ENCODE assay signal across 29 cellular contexts in genomic region chr2:222413295-222413911, GRCh38. TPM values are rescaled to one million over a fixed set of nuclear protein-coding genes. Genes with fewer than 3 reads are reported as not detected.
"Had no signal": no experiment of that assay in that cellular context is flagged by ENCODE, and none has a peak within 500 bp of the region (broad histone marks: within the 10 kb centered on the region; RNA-seq: fewer than 3 reads in every experiment).

No MANE protein-coding gene starts in this region.

- DNase-seq: dermis blood vessel endothelial cell; effector memory CD4-positive, alpha-beta T cell; erythroblast; esophagus squamous epithelium; foreskin melanocyte; glutamatergic neuron; heart right ventricle; hippocampal formation; left cardiac atrium; left lung; mesenchymal stem cell; midbrain; naive thymus-derived CD4-positive, alpha-beta T cell; nucleus accumbens; psoas muscle; right cardiac atrium; spleen; stimulated activated CD4-positive, alpha-beta T cell treated with anti-CD3 and anti-CD28 coated beads, Interleukin-4, amount 100 ng/mL, for 4 hours; stimulated activated naive CD8-positive, alpha-beta T cell treated with anti-CD3 and anti-CD28 coated beads, Interleukin-15, Interleukin-2, amounts not matched to agents 100 U/mL and 50 U/mL, for 24 hours; substantia nigra; testis; tibial artery had no signal

- H3K27ac Mint-ChIP-seq: naive thymus-derived CD4-positive, alpha-beta T cell; nephron; stimulated activated memory B cell treated with anti-CD40 and anti-IgM and Interleukin-4, amounts not matched to agents 10 μg/mL and 1 μg/mL and 100 μg/mL, for 72 hours; type B pancreatic cell had no signal

- H3K27ac ChIP-seq: coronary artery, esophagus squamous epithelium, heart right ventricle, left lung, psoas muscle, skin epidermis, spleen, testis, tibial artery had no signal

- H3K4me3 ChIP-seq: coronary artery, esophagus squamous epithelium, heart right ventricle, left lung, psoas muscle, skin epidermis, spleen, testis, tibial artery had no signal

- ATAC-seq: heart right ventricle; left cardiac atrium; left lung; naive thymus-derived CD4-positive, alpha-beta T cell; psoas muscle; right cardiac atrium; stimulated activated memory B cell treated with anti-CD40 and anti-IgM and Interleukin-4, amounts not matched to agents 10 μg/mL and 1 μg/mL and 100 μg/mL, for 72 hours; stimulated activated naive CD8-positive, alpha-beta T cell treated with anti-CD3 and anti-CD28 coated beads, Interleukin-15, Interleukin-2, amounts not matched to agents 100 U/mL and 50 U/mL, for 24 hours had no signal

- H3K36me3 Mint-ChIP-seq: naive thymus-derived CD4-positive, alpha-beta T cell; stimulated activated memory B cell treated with anti-CD40 and anti-IgM and Interleukin-4, amounts not matched to agents 10 μg/mL and 1 μg/mL and 100 μg/mL, for 72 hours; type B pancreatic cell had no signal

- H3K4me1 Mint-ChIP-seq: naive thymus-derived CD4-positive, alpha-beta T cell; nephron; stimulated activated memory B cell treated with anti-CD40 and anti-IgM and Interleukin-4, amounts not matched to agents 10 μg/mL and 1 μg/mL and 100 μg/mL, for 72 hours had no signal

- H3K9me3 ChIP-seq: psoas muscle, testis, tibial artery had no signal

- H3K27me3 ChIP-seq: esophagus squamous epithelium, heart right ventricle, left lung, spleen, testis, tibial artery had no signal

- H3K36me3 ChIP-seq: esophagus squamous epithelium, heart right ventricle, left lung, spleen, tibial artery had no signal

- H3K27me3 Mint-ChIP-seq: stimulated activated memory B cell treated with anti-CD40 and anti-IgM and Interleukin-4, amounts not matched to agents 10 μg/mL and 1 μg/mL and 100 μg/mL, for 72 hours; type B pancreatic cell had no signal

- H3K9me3 Mint-ChIP-seq: type B pancreatic cell had no signal

- H3K4me3 Mint-ChIP-seq: naive thymus-derived CD4-positive, alpha-beta T cell; nephron; stimulated activated memory B cell treated with anti-CD40 and anti-IgM and Interleukin-4, amounts not matched to agents 10 μg/mL and 1 μg/mL and 100 μg/mL, for 72 hours; type B pancreatic cell had no signal

- H3K4me1 ChIP-seq: heart right ventricle, left lung, psoas muscle, spleen, testis, tibial artery had no signal

RNA-seq across cellular contexts. Expression of gene SGPP2, which starts 10.9 kb away (rescaled TPM):
- total RNA-seq: lung microvascular endothelial cell, osteocyte had no signal
